Comparison of ENCODE assay signal across 14 cellular contexts in genomic region chr14:61555056-61555838, GRCh38.
DNase-seq lines count a peak whose midpoint lies in the region; ATAC-seq and TF ChIP-seq lines count a peak whose summit lies in the region.
"Had no signal": no experiment of that assay in that cellular context is flagged by ENCODE, and none has a peak within 500 bp of the region (broad histone marks: within the 10 kb centered on the region; RNA-seq: fewer than 3 reads in every experiment).

No MANE protein-coding gene starts in this region.

- POLR2A ChIA-PET in CD8-positive, alpha-beta T cell (lab: Charles Lee), result no interaction called here

- H3K4me3 ChIP-seq in CD8-positive, alpha-beta T cell (ENCODE audit: low read depth, low read length), result no peak overlapping the region
- H3K4me3 ChIP-seq in RWPE2 (ENCODE audit: severe bottlenecking) (no peak overlapping the region), heart right ventricle (no peak overlapping the region), right cardiac atrium (ENCODE audit: low read length) (no peak overlapping the region)

- no peak overlapping the region for H3K27ac ChIP-seq in CD8-positive, alpha-beta T cell (ENCODE audit: low read depth, low read length)
- H3K27ac ChIP-seq in RWPE2 (ENCODE audit: poor library complexity, severe bottlenecking) (peak overlapping the region; percentile 99), epithelial cell of prostate (peak overlapping the region; percentile 94), heart right ventricle (peak overlapping the region in 2 of 10 donors; percentile 27 to 92), right cardiac atrium (ENCODE audit: low read length) (no peak overlapping the region)

- no peaks in the 10 kb centered on the region for H3K9me3 ChIP-seq in CD8-positive, alpha-beta T cell (ENCODE audit: low read length)
- no peaks in the 10 kb centered on the region for H3K9me3 ChIP-seq in RWPE2 (ENCODE audit: severe bottlenecking)
- H3K9me3 ChIP-seq in heart right ventricle, result no peaks in the 10 kb centered on the region
- H3K9me3 ChIP-seq in right cardiac atrium (ENCODE audit: control insufficient read depth, low read length), result no peaks in the 10 kb centered on the region

- TF ChIP-seq CTCF in CD8-positive, alpha-beta T cell (IDR thresholded peaks at IDR 0.05), result no peak
- no peak for TF ChIP-seq CTCF in RWPE2 (IDR thresholded peaks at IDR 0.05; ENCODE audit: poor library complexity, severe bottlenecking)
- no peak for TF ChIP-seq CTCF in omental fat pad (IDR thresholded peaks at IDR 0.05)
- no peak for TF ChIP-seq CTCF in heart right ventricle (IDR thresholded peaks at IDR 0.05)

- H3K27me3 ChIP-seq in CD8-positive, alpha-beta T cell (ENCODE audit: insufficient read depth, low read length), result no peaks in the 10 kb centered on the region
- H3K27me3 ChIP-seq in RWPE2 (ENCODE audit: insufficient read depth, poor library complexity, severe bottlenecking) (no peaks in the 10 kb centered on the region), heart right ventricle (no peaks in the 10 kb centered on the region), right cardiac atrium (ENCODE audit: control insufficient read depth, insufficient read depth) (no peaks in the 10 kb centered on the region)

- no peak for DNase-seq in CD8-positive, alpha-beta T cell
- no peak for DNase-seq in RWPE2 (ENCODE audit: low spot score)
- no peak for DNase-seq in epithelial cell of prostate (ENCODE audit: low read depth, low spot score)
- peak; percentile 9 for DNase-seq in omental fat pad (ENCODE audit: low spot score)
- no peak for DNase-seq in midbrain (lab: John Stamatoyannopoulos, UW)
- no peak for DNase-seq in NCI-H1417 (lab: John Stamatoyannopoulos, UW)
- DNase-seq in heart right ventricle, result no peak
- DNase-seq in right cardiac atrium, result no peak
- DNase-seq: activated CD4-positive, alpha-beta T cell treated with anti-CD3 and anti-CD28 coated beads for 4 hours; activated naive CD4-positive, alpha-beta T cell treated with anti-CD3 and anti-CD28 coated beads, Interleukin-2, amount 50 U/mL, for 16 hours; DMS79; MV-4-11; NCI-H524 treated with DMSO at 0.1 percent for 48 hours; SHP77 treated with DMSO at 0.1 percent for 48 hours had no signal

- peak overlapping the region; percentile 77 for H3K27ac Mint-ChIP-seq in CD8-positive, alpha-beta T cell

- H3K9me3 Mint-ChIP-seq in CD8-positive, alpha-beta T cell, result no peaks in the 10 kb centered on the region

- CTCF ChIA-PET in CD8-positive, alpha-beta T cell (lab: Charles Lee), result interaction anchor here (1.5 kb wide), 1 partner anchor 7 kb away, joined by 3 read pairs; no protein-coding TSS in a partner anchor

- H3K36me3 Mint-ChIP-seq in CD8-positive, alpha-beta T cell, result peaks cover 40% of the 10 kb centered on the region

- no peak overlapping the region for H3K4me3 Mint-ChIP-seq in CD8-positive, alpha-beta T cell

- ATAC-seq in CD8-positive, alpha-beta T cell, result no peak
- no peak for ATAC-seq in RWPE2 (ENCODE audit: low read depth)
- ATAC-seq in omental fat pad (ENCODE audit: low FRiP score), result no peak
- ATAC-seq in heart right ventricle, result no peak
- no peak for ATAC-seq in right cardiac atrium

- H3K27me3 Mint-ChIP-seq in CD8-positive, alpha-beta T cell (ENCODE audit: low read depth), result no peaks in the 10 kb centered on the region

- H3K36me3 ChIP-seq in CD8-positive, alpha-beta T cell (ENCODE audit: insufficient read depth, low read length), result peaks cover 20% of the 10 kb centered on the region
- H3K36me3 ChIP-seq in RWPE2 (ENCODE audit: low read depth), result no peaks in the 10 kb centered on the region
- peaks cover 0 to 16% (median 0%) of the 10 kb centered on the region in 9 donors for H3K36me3 ChIP-seq in heart right ventricle

- H3K4me1 ChIP-seq in CD8-positive, alpha-beta T cell (ENCODE audit: insufficient read depth, low read length), result peaks cover 13% of the 10 kb centered on the region
- peaks cover 44% of the 10 kb centered on the region for H3K4me1 ChIP-seq in RWPE2 (ENCODE audit: insufficient read depth, poor library complexity, severe bottlenecking)
- H3K4me1 ChIP-seq in heart right ventricle, result peaks cover 0 to 57% (median 27%) of the 10 kb centered on the region in 9 donors
- H3K4me1 ChIP-seq in right cardiac atrium (ENCODE audit: control insufficient read depth, insufficient read depth, low read length), result peaks cover 9% of the 10 kb centered on the region

- intact Hi-C loops in CD8-positive, alpha-beta T cell (cut with DNase I, micrococcal nuclease), result no loop called here
- intact Hi-C loops in heart right ventricle (cut with DNase I), result no loop called here
- intact Hi-C loops in right cardiac atrium (cut with DNase I), result no loop called here

- peaks cover 42% of the 10 kb centered on the region for H3K4me1 Mint-ChIP-seq in CD8-positive, alpha-beta T cell (ENCODE audit: low read depth)

- 62 to 68% methylated on average over 6 of the region's 6 CpGs for whole genome bisulfite sequencing in heart right ventricle, 2 donors
- 69% methylated on average over 6 of the region's 6 CpGs for WGBS in right cardiac atrium

Comparison
In these comparisons a context has a peak if more than half of its experiments do, and no peak if none do; other contexts are left out.
1. H3K27ac ChIP-seq: peak in RWPE2 (single experiment) and epithelial cell of prostate (single experiment); none in CD8-positive, alpha-beta T cell (single experiment) and right cardiac atrium (single experiment).